ENCODE assay signal across 10 cellular contexts in genomic region chr22:32623943-32624342, GRCh38.
DNase-seq lines count a peak whose midpoint lies in the region; ATAC-seq, FAIRE-seq and TF ChIP-seq lines count a peak whose summit lies in the region.
"Had no signal": no experiment of that assay in that cellular context is flagged by ENCODE, and none has a peak within 500 bp of the region (broad histone marks: within the 10 kb centered on the region; RNA-seq: fewer than 3 reads in every experiment).

No MANE protein-coding gene starts in this region.

- no TSS peak for BruUV-seq in HepG2 (replicated peaks; lab: Mats Ljungman, UMichigan)

- DNase-seq in GM23248, result peak; percentile 89
- DNase-seq in chondrocyte (ENCODE audit: low spot score), result no peak
- peak; percentile 12 for DNase-seq in HepG2 (ENCODE audit: low spot score)
- DNase-seq in smooth muscle cell (lab: John Stamatoyannopoulos, UW; ENCODE audit: unreplicated experiment), result no peak
- DNase-seq in NOMO-1 (lab: John Stamatoyannopoulos, UW; ENCODE audit: unreplicated experiment in 2 of 2), result no peak
- no peak for DNase-seq in NCI-H1105 (lab: John Stamatoyannopoulos, UW)
- no peak for DNase-seq in SIG-M5 treated with dmso at 0.1 percent for 504 hours (lab: John Stamatoyannopoulos, UW; ENCODE audit: unreplicated experiment)
- DNase-seq: activated CD4-positive, alpha-beta T cell treated with anti-CD3 and anti-CD28 coated beads for 1 hour; KBM-7 had no signal

- TF ChIP-seq POLR2A in HepG2 (IDR thresholded peaks at IDR 0.05; ENCODE audit: insufficient read depth in 1 of 2, low read depth in 2 of 2, low read length in 2 of 2), result no peak

- peaks cover 4% of the 10 kb centered on the region for H3K36me3 Mint-ChIP-seq in chondrocyte (ENCODE audit: low read depth)

- H3K4me3 ChIP-seq in GM23248, result no peak overlapping the region
- no peak overlapping the region for H3K4me3 ChIP-seq in HepG2 (replicated peaks in 1 of 3; ENCODE audit: insufficient read depth in 1 of 3, low read depth in 2 of 3, low read length in 3 of 3)
- no peak overlapping the region for H3K4me3 ChIP-seq in smooth muscle cell

- no peak for TF ChIP-seq RAD21 in HepG2 (CRISPR knock-in tag; IDR thresholded peaks at IDR 0.05)

- no peak for FAIRE-seq in HepG2 (lab: Jason Lieb, UNC)

- in situ Hi-C loops in GM23248 (cut with MboI) (no loop called here), HepG2 (cut with HindIII; ENCODE audit: extremely low pct_ligation_motif_present, low pct_unique_long_range_greater_than_20kb) (loop anchor here (5.0 kb wide), 1 partner anchor 87 kb away; no protein-coding TSS in a partner anchor)

- H3K79me2 ChIP-seq in GM23248 (ENCODE audit: insufficient read depth) (no peaks in the 10 kb centered on the region), HepG2 (ENCODE audit: insufficient read depth, low read length) (no peaks in the 10 kb centered on the region), smooth muscle cell (ENCODE audit: low read depth) (no peaks in the 10 kb centered on the region)

- TF ChIP-seq CTCF in chondrocyte (IDR thresholded peaks at IDR 0.05), result no peak
- TF ChIP-seq CTCF in HepG2 (CRISPR knock-in tag; IDR thresholded peaks at IDR 0.05), result no peak
- no peak for TF ChIP-seq CTCF in smooth muscle cell (IDR thresholded peaks at IDR 0.05; ENCODE audit: borderline replicate concordance, insufficient read depth, poor library complexity, severe bottlenecking)

- no peaks in the 10 kb centered on the region for H3K36me3 ChIP-seq in GM23248 (ENCODE audit: low read depth)
- H3K36me3 ChIP-seq in HepG2 (replicated peaks in 1 of 2; ENCODE audit: control insufficient read depth in 1 of 2, insufficient read depth in 2 of 2, low read length in 2 of 2), result no peaks in the 10 kb centered on the region
- H3K36me3 ChIP-seq in smooth muscle cell (ENCODE audit: low read depth), result no peaks in the 10 kb centered on the region

- no peak for ATAC-seq in HepG2
- ATAC-seq in GM21737 (IDR thresholded peaks at IDR 0.05; ENCODE audit: unreplicated experiment), result no peak

- H3K4me2 ChIP-seq in GM23248 (ENCODE audit: unreplicated experiment), result peak overlapping the region; percentile 70
- no peak overlapping the region for H3K4me2 ChIP-seq in HepG2 (ENCODE audit: low read depth, low read length)
- peak overlapping the region; percentile 57 for H3K4me2 ChIP-seq in smooth muscle cell

- peak overlapping the region; percentile 39 for H3K27ac Mint-ChIP-seq in chondrocyte (ENCODE audit: unreplicated experiment)

- H3K4me1 Mint-ChIP-seq in chondrocyte (ENCODE audit: low read depth), result peaks cover 11% of the 10 kb centered on the region

- WGBS in GM23248 (ENCODE audit: low coverage in 1 of 2, low lambda C conversion rate in 2 of 2, missing lambda C conversion rate in 2 of 2), 2 experiments, result 6% methylated on average over 7 of the region's 7 CpGs
- 73% methylated on average over 6 of the region's 7 CpGs for WGBS in HepG2 (ENCODE audit: low lambda C conversion rate)
- WGBS in smooth muscle cell (ENCODE audit: low lambda C conversion rate), result 32% methylated on average over 7 of the region's 7 CpGs

- peaks cover 2% of the 10 kb centered on the region for H3K27me3 Mint-ChIP-seq in chondrocyte (ENCODE audit: low read depth)

- H3K27ac ChIP-seq in GM23248 (peak overlapping the region; percentile 96), HepG2 (ENCODE audit: extremely low read length, insufficient read depth, low read length) (no peak overlapping the region), smooth muscle cell (ENCODE audit: low read depth) (peak overlapping the region; percentile 83)

- H3F3A ChIP-seq in GM23248 (ENCODE audit: insufficient read depth), result peaks cover 29% of the 10 kb centered on the region
- peaks cover 23% of the 10 kb centered on the region for H3F3A ChIP-seq in smooth muscle cell (ENCODE audit: low read depth)

- no peak for TF ChIP-seq EP300 in HepG2 (IDR thresholded peaks at IDR 0.05; ENCODE audit: low read depth in 2 of 2, low read length in 2 of 2)
- 0 out of 2 replicates have a peak, but pooled peaks have one; percentile 27 for TF ChIP-seq EP300 in HepG2 (CRISPR knock-in tag; IDR thresholded peaks at IDR 0.05; ENCODE audit: borderline replicate concordance)

- intact Hi-C loops in HepG2 (cut with micrococcal nuclease; ENCODE audit: unreplicated experiment), result no loop called here

- peaks cover 4% of the 10 kb centered on the region for H3K9me3 Mint-ChIP-seq in chondrocyte (ENCODE audit: low read depth)

- CTCF ChIA-PET in HepG2 (lab: Yijun Ruan, JAX; ENCODE audit: low intra/inter-chr PET ratio, low total read pairs), result no interaction called here

- POLR2A ChIA-PET in HepG2 (lab: Yijun Ruan, JAX), result interaction anchor here (2.5 to 11.5 kb wide), 2 partner anchors 92 to 156 kb away, joined by 17 to 145 read pairs; no protein-coding TSS in a partner anchor

- H2AFZ ChIP-seq in GM23248 (no peak overlapping the region), HepG2 (ENCODE audit: low read length) (no peak overlapping the region), smooth muscle cell (ENCODE audit: low read depth) (no peak overlapping the region)

- H3K9ac ChIP-seq in GM23248 (0 out of 2 replicates have a peak overlapping the region, but pooled peaks have one; percentile 86), HepG2 (ENCODE audit: insufficient read depth, low read depth, low read length) (no peak overlapping the region), smooth muscle cell (ENCODE audit: low read depth) (no peak overlapping the region)

- no peak overlapping the region for H3K4me3 Mint-ChIP-seq in chondrocyte (ENCODE audit: unreplicated experiment)

- H4K20me1 ChIP-seq in GM23248 (ENCODE audit: insufficient read depth), result no peaks in the 10 kb centered on the region
- no peaks in the 10 kb centered on the region for H4K20me1 ChIP-seq in HepG2 (ENCODE audit: insufficient read depth, low read length)
- no peaks in the 10 kb centered on the region for H4K20me1 ChIP-seq in smooth muscle cell (ENCODE audit: low read depth)

- no peaks in the 10 kb centered on the region for H3K27me3 ChIP-seq in GM23248 (replicated peaks; ENCODE audit: insufficient read depth)
- H3K27me3 ChIP-seq in HepG2 (ENCODE audit: control insufficient read depth in 1 of 2, insufficient read depth in 2 of 2, low read length in 2 of 2), result no peaks in the 10 kb centered on the region
- no peaks in the 10 kb centered on the region for H3K27me3 ChIP-seq in smooth muscle cell (ENCODE audit: low read depth)

- H3K9me3 ChIP-seq in GM23248 (ENCODE audit: low read depth), result no peaks in the 10 kb centered on the region
- no peaks in the 10 kb centered on the region for H3K9me3 ChIP-seq in HepG2 (ENCODE audit: low read length)
- no peaks in the 10 kb centered on the region for H3K9me3 ChIP-seq in smooth muscle cell (replicated peaks; ENCODE audit: low read depth)

- H3K9me2 ChIP-seq in GM23248 (ENCODE audit: insufficient read depth), result no peaks in the 10 kb centered on the region

- H3K4me1 ChIP-seq in GM23248 (ENCODE audit: insufficient read depth), result peaks cover 30% of the 10 kb centered on the region
- peaks cover 99% of the 10 kb centered on the region for H3K4me1 ChIP-seq in HepG2 (ENCODE audit: insufficient read depth, low read length)
- peaks cover 39% of the 10 kb centered on the region for H3K4me1 ChIP-seq in smooth muscle cell (ENCODE audit: low read depth)

TF ChIP-seq in HepG2, 621 proteins besides CTCF, POLR2A, EP300 and RAD21 (continues in another document):
- no peak for TF ChIP-seq AKNA (CRISPR knock-in tag; IDR thresholded peaks at IDR 0.05; ENCODE audit: borderline replicate concordance)
- TF ChIP-seq SIX4 (CRISPR knock-in tag; IDR thresholded peaks at IDR 0.05), result no peak
- TF ChIP-seq TFDP2 (CRISPR knock-in tag; IDR thresholded peaks at IDR 0.05), result no peak
- no peak for TF ChIP-seq ZBTB7B (CRISPR knock-in tag; IDR thresholded peaks at IDR 0.05)

Comparison
In these comparisons a context has a peak if more than half of its experiments do, and no peak if none do; other contexts are left out.
1. DNase-seq: peak in GM23248 (single experiment) and HepG2 (single experiment); none in chondrocyte (single experiment), smooth muscle cell (single experiment), NOMO-1 (0 of 2), NCI-H1105 (single experiment) and SIG-M5 treated with dmso at 0.1 percent for 504 hours (single experiment).